In the genomic region with DNA sequence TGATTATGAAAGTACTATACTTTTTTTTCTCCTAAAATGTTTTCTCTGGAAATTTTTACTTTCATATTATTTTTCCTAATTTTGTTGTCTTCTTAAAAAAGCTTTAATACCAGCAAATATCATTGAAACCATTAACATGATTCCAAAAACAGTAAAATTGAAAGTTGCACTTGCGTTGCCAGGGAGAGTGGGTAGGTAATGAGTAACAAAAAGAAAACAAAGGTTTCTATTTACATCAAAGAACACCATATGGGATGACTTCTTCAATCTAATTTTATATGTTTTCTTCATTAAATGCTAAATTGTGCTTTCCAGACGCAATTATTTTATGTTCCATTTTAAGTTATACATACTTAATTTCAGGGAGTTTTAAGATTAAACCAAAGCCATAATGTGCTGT, we compare ENCODE assay signal across 6 cellular contexts.
"Had no signal": no experiment of that assay in that cellular context is flagged by ENCODE, and none has a peak within 500 bp of the region (broad histone marks: within the 10 kb centered on the region; RNA-seq: fewer than 3 reads in every experiment).

No MANE protein-coding gene starts in this region.

- FAIRE-seq: HTR-8/SVneo had no signal

- ATAC-seq: GM23338, HCT116 had no signal

- DNase-seq: H7, HFFc6, KBM-7 had no signal
